8 cellular contexts compared by ENCODE assay signal in the genomic region with DNA sequence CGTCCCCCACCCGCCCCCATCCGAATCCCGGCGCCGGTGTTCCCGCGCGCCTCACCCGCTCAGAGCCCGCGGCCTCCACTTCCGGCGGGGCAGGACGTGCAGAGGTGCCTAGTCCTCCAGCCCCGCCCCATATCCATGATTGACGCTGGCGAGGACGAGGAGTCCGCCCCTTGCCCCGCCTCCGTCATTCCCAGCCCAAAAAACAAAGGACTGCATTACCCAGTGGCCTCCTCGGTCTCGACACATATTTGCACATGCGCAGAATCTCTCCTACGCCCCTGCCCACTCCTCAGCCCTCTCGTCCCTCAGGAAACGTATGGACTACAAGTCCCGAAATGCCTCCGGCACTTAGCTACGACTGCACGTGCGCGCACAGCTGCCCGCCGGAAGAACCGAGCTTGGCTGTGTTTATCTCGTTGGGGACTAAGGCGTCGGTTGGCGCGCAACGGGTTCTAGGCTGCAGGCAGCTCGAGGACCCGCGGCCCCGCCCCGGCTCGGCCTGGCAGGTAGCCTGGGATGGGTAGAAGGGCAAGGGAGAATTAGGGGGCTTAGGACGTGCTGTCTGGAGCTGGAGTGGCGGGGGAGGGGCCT. TPM values are rescaled to one million over a fixed set of nuclear protein-coding genes. Genes with fewer than 3 reads are reported as not detected.
DNase-seq lines count a peak whose midpoint lies in the region; ATAC-seq and TF ChIP-seq lines count a peak whose summit lies in the region.

A gene with protein sequence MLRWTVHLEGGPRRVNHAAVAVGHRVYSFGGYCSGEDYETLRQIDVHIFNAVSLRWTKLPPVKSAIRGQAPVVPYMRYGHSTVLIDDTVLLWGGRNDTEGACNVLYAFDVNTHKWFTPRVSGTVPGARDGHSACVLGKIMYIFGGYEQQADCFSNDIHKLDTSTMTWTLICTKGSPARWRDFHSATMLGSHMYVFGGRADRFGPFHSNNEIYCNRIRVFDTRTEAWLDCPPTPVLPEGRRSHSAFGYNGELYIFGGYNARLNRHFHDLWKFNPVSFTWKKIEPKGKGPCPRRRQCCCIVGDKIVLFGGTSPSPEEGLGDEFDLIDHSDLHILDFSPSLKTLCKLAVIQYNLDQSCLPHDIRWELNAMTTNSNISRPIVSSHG (plus strand): TSS at position 407 of the 591 bp plus-strand sequence. CDS start 2,944 bp downstream, outside the sequence.
A gene (minus strand): TSS at position 104 of the 591 bp plus-strand sequence. CDS start 133 bp downstream, outside the sequence.

- H3K27ac ChIP-seq in DND-41 (ENCODE audit: low read length), result peak within 1 kb of the TSS; percentile 88
- H3K27ac ChIP-seq in GM23248, result peak within 1 kb of the TSS; percentile 76
- H3K27ac ChIP-seq in esophagus squamous epithelium, result peak within 1 kb of the TSS; percentile 79 to 88 (median 86)

- peak in 1 of 4 donors; percentile 49 for TF ChIP-seq POLR2A in esophagus squamous epithelium (IDR thresholded peaks at IDR 0.05)

- TF ChIP-seq CTCF in DND-41 (IDR thresholded peaks at IDR 0.05; ENCODE audit: borderline replicate concordance, extremely low read depth, low read length, poor library complexity, severe bottlenecking) (no peak), esophagus squamous epithelium (IDR thresholded peaks at IDR 0.05) (peak in 1 of 6 experiments; percentile 15)

- no peaks in the 10 kb centered on the region for H3K9me3 Mint-ChIP-seq in activated T-helper 1 cell treated with anti-CD3 and anti-CD28 coated beads, Interleukin-12 subunit alpha, Interleukin-12 subunit beta, Interleukin-2, Interleukin-4 antibody, amounts not matched to agents 30 ng/mL and 10 ng/mL and 1 ng/mL, durations not matched to agents 14 hours and 24 hours and 36 hours

- 0 to 2% methylated on average over 46 to 51 of the region's 51 CpGs for WGBS in GM23248 (ENCODE audit: low coverage in 1 of 2, low lambda C conversion rate in 2 of 2, missing lambda C conversion rate in 2 of 2), 2 experiments
- WGBS in esophagus squamous epithelium, 2 donors, result 0% methylated on average over 7 to 10 of the region's 51 CpGs

- H3K27me3 Mint-ChIP-seq in activated T-helper 1 cell treated with anti-CD3 and anti-CD28 coated beads, Interleukin-12 subunit alpha, Interleukin-12 subunit beta, Interleukin-2, Interleukin-4 antibody, amounts not matched to agents 30 ng/mL and 10 ng/mL and 1 ng/mL, durations not matched to agents 14 hours and 24 hours and 36 hours (ENCODE audit: insufficient read depth), result peaks cover 2% of the 10 kb centered on the region

- H3K27ac Mint-ChIP-seq in activated T-helper 1 cell treated with anti-CD3 and anti-CD28 coated beads, Interleukin-12 subunit alpha, Interleukin-12 subunit beta, Interleukin-2, Interleukin-4 antibody, amounts not matched to agents 30 ng/mL and 10 ng/mL and 1 ng/mL, durations not matched to agents 14 hours and 24 hours and 36 hours, result peak within 1 kb of the TSS; percentile 78

- intact Hi-C loops in activated T-helper 1 cell treated with anti-CD3 and anti-CD28 coated beads, Interleukin-12 subunit alpha, Interleukin-12 subunit beta, Interleukin-2, Interleukin-4 antibody, amounts not matched to agents 30 ng/mL and 10 ng/mL and 1 ng/mL, durations not matched to agents 14 hours and 24 hours and 36 hours (cut with micrococcal nuclease), result loop anchor here (1.0 to 5.0 kb wide), 12 partner anchors 7 to 615 kb away; a partner anchor contains a TSS
- intact Hi-C loops in esophagus squamous epithelium (cut with DNase I), result no loop called here

- H3K4me3 Mint-ChIP-seq in activated T-helper 1 cell treated with anti-CD3 and anti-CD28 coated beads, Interleukin-12 subunit alpha, Interleukin-12 subunit beta, Interleukin-2, Interleukin-4 antibody, amounts not matched to agents 30 ng/mL and 10 ng/mL and 1 ng/mL, durations not matched to agents 14 hours and 24 hours and 36 hours, result peak within 1 kb of the TSS; percentile 93

- H3K36me3 ChIP-seq in DND-41 (ENCODE audit: insufficient read depth, low read length) (peaks cover 72% of the 10 kb centered on the region), GM23248 (ENCODE audit: low read depth) (peaks cover 17% of the 10 kb centered on the region; the same call in 1 of the 2 replicates), esophagus squamous epithelium (peaks cover 22 to 59% (median 26%) of the 10 kb centered on the region in 3 donors)

- DNase-seq in DND-41, result peak; percentile 100
- DNase-seq in GM23248, result peak; percentile 99
- peak; percentile 99 for DNase-seq in Kasumi-1 (lab: John Stamatoyannopoulos, UW)
- DNase-seq in RPMI7951 (ENCODE audit: low read depth), result peak; percentile 100
- DNase-seq in activated T-helper 1 cell treated with anti-CD3 and anti-CD28 coated beads, Interleukin-12 subunit alpha, Interleukin-12 subunit beta, Interleukin-2, Interleukin-4 antibody, amounts not matched to agents 30 ng/mL and 10 ng/mL and 1 ng/mL, durations not matched to agents 14 hours and 24 hours and 36 hours (ENCODE audit: low spot score), result peak; percentile 99
- peak; percentile 96 for DNase-seq in esophagus squamous epithelium (lab: John Stamatoyannopoulos, UW)
- DNase-seq in myocyte (ENCODE audit: low read depth), result peak; percentile 100
- DNase-seq in stimulated activated CD8-positive, alpha-beta memory T cell treated with anti-CD3 and anti-CD28 coated beads, Interleukin-7, amount 100 ng/mL, for 48 hours (ENCODE audit: extremely low read depth in 1 of 2, low read depth in 1 of 2), result peak; percentile 98 to 99

- H2AFZ ChIP-seq in DND-41 (ENCODE audit: low read depth, low read length) (peak within 1 kb of the TSS; percentile 95), GM23248 (peak within 1 kb of the TSS; percentile 90)

- H3K36me3 Mint-ChIP-seq in activated T-helper 1 cell treated with anti-CD3 and anti-CD28 coated beads, Interleukin-12 subunit alpha, Interleukin-12 subunit beta, Interleukin-2, Interleukin-4 antibody, amounts not matched to agents 30 ng/mL and 10 ng/mL and 1 ng/mL, durations not matched to agents 14 hours and 24 hours and 36 hours (ENCODE audit: low read depth), result peaks cover 32% of the 10 kb centered on the region

- peak within 1 kb of the TSS; percentile 90 for H3K9ac ChIP-seq in DND-41 (ENCODE audit: low read depth, low read length)
- H3K9ac ChIP-seq in GM23248, result peak within 1 kb of the TSS; percentile 97

- peaks cover 62% of the 10 kb centered on the region for H3K4me1 ChIP-seq in DND-41 (ENCODE audit: insufficient read depth, low read length)
- peaks cover 32% of the 10 kb centered on the region for H3K4me1 ChIP-seq in GM23248 (ENCODE audit: insufficient read depth)
- peaks cover 35 to 55% (median 44%) of the 10 kb centered on the region in 3 donors for H3K4me1 ChIP-seq in esophagus squamous epithelium

- in situ Hi-C loops in GM23248 (cut with MboI), result no loop called here

- H3F3A ChIP-seq in GM23248 (ENCODE audit: insufficient read depth), result peaks cover 29% of the 10 kb centered on the region

- ATAC-seq in DND-41 (ENCODE audit: insufficient read depth, low read depth), result peak; percentile 88

- H3K79me2 ChIP-seq in DND-41 (ENCODE audit: insufficient read depth, low read length) (peaks cover 69% of the 10 kb centered on the region), GM23248 (ENCODE audit: insufficient read depth) (peaks cover 79% of the 10 kb centered on the region)

- H3K4me2 ChIP-seq in DND-41 (ENCODE audit: insufficient read depth, low read length), result peak within 1 kb of the TSS; percentile 99
- H3K4me2 ChIP-seq in GM23248 (ENCODE audit: unreplicated experiment), result peak within 1 kb of the TSS; percentile 94

- H3K9me3 ChIP-seq in DND-41 (ENCODE audit: insufficient read depth, low read length, severe bottlenecking), result no peaks in the 10 kb centered on the region
- H3K9me3 ChIP-seq in GM23248 (ENCODE audit: low read depth), result no peaks in the 10 kb centered on the region
- no peaks in the 10 kb centered on the region for H3K9me3 ChIP-seq in esophagus squamous epithelium

- H3K9me2 ChIP-seq in GM23248 (ENCODE audit: insufficient read depth), result no peaks in the 10 kb centered on the region

- H3K27me3 ChIP-seq in DND-41 (ENCODE audit: insufficient read depth, low read length, poor library complexity) (no peaks in the 10 kb centered on the region), GM23248 (replicated peaks; ENCODE audit: insufficient read depth) (no peaks in the 10 kb centered on the region), esophagus squamous epithelium (no peaks in the 10 kb centered on the region)

- H3K4me3 ChIP-seq in DND-41 (ENCODE audit: low read depth in 1 of 2, low read length in 2 of 2) (peak within 1 kb of the TSS; percentile 91 to 94), GM23248 (peak within 1 kb of the TSS; percentile 90), esophagus squamous epithelium (peak within 1 kb of the TSS; percentile 68 to 91 (median 70))

- peaks cover 27% of the 10 kb centered on the region; the same call in 1 of the 2 replicates for H4K20me1 ChIP-seq in DND-41 (ENCODE audit: insufficient read depth, low read length)
- H4K20me1 ChIP-seq in GM23248 (ENCODE audit: insufficient read depth), result no peaks in the 10 kb centered on the region; the same call in 1 of the 2 replicates

- peaks cover 41% of the 10 kb centered on the region for H3K4me1 Mint-ChIP-seq in activated T-helper 1 cell treated with anti-CD3 and anti-CD28 coated beads, Interleukin-12 subunit alpha, Interleukin-12 subunit beta, Interleukin-2, Interleukin-4 antibody, amounts not matched to agents 30 ng/mL and 10 ng/mL and 1 ng/mL, durations not matched to agents 14 hours and 24 hours and 36 hours (ENCODE audit: low read depth)

RNA-seq across cellular contexts. Expression of the first gene that starts in this region (rescaled TPM):
- 124 and 129 TPM in 2 replicates for total RNA-seq in GM23248 (2014; rRNA removed; shearing (Covaris generic))
- polyA plus RNA-seq in GM23248 (2016; fragmentation: Nextera tagmentation; extraction: Ambion mirVana), result 94.3 and 95.4 TPM in 2 replicates
- total RNA-seq in RPMI7951 (2014; rRNA removed; shearing (Covaris generic)), result 69.3 and 89.0 TPM in 2 replicates
- total RNA-seq in activated T-helper 1 cell treated with anti-CD3 and anti-CD28 coated beads, Interleukin-12 subunit alpha, Interleukin-12 subunit beta, Interleukin-2, Interleukin-4 antibody, amounts not matched to agents 30 ng/mL and 10 ng/mL and 1 ng/mL, durations not matched to agents 14 hours and 24 hours and 36 hours, result 76.6 and 77.0 TPM in 2 replicates
- total RNA-seq in esophagus squamous epithelium (10 to 100 TPM; 35.7 to 62.9 (median 48.5) TPM), myocyte (94.5 and 194 TPM in 2 replicates)
- polyA plus RNA-seq in myocyte (2012), result 106 TPM

RNA-seq across cellular contexts. Expression of the second gene that starts in this region (rescaled TPM):
- 83.1 and 100 TPM in 2 replicates for total RNA-seq in GM23248 (2014; rRNA removed; shearing (Covaris generic))
- 171 and 175 TPM in 2 replicates for polyA plus RNA-seq in GM23248 (2016; fragmentation: Nextera tagmentation; extraction: Ambion mirVana)
- total RNA-seq in RPMI7951 (2014; rRNA removed; shearing (Covaris generic)), result 131 and 184 TPM in 2 replicates
- total RNA-seq in activated T-helper 1 cell treated with anti-CD3 and anti-CD28 coated beads, Interleukin-12 subunit alpha, Interleukin-12 subunit beta, Interleukin-2, Interleukin-4 antibody, amounts not matched to agents 30 ng/mL and 10 ng/mL and 1 ng/mL, durations not matched to agents 14 hours and 24 hours and 36 hours, result 89.3 and 92.7 TPM in 2 replicates
- total RNA-seq in esophagus squamous epithelium (10 to 100 TPM; 28.9 to 56.6 (median 49.1) TPM), myocyte (29.2 and 33.6 TPM in 2 replicates)
- polyA plus RNA-seq in myocyte (2012), result 133 TPM

Comparison
In these comparisons a context has a peak if more than half of its experiments do, and no peak if none do; other contexts are left out.
1. Peak in every context shown above with its lines: DNase-seq, ATAC-seq, H3K4me3 ChIP-seq and H3K27ac ChIP-seq.